10 cellular contexts compared by ENCODE assay signal in the genomic region with DNA sequence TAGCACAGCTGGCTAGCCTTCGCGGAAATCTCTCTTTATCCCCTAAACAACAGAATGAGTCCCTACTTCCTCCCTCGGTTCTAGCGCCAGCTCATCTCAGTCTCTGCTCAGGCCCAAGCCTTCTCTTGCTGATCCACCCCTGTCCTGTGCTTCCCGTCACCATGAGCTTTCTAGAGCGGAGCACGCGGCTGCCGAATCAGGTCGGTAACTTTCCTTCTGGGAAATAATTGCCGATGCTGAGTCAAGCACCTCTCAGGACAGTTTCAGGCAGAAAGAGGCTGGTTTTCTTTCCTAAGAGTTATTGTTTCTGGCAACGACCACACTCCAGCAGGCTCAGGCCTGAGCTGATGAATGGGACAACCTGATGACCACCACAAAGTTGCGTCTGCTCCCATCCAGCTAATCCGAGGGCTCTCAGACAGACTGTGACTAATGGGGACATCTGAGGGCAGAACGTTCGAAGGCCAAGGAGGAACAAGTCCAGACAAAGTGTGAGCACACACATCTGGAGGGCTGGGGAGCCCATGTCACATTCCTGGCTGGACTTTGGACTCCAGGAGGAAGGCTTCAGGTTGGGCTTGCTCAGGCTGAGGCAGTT. TPM values are rescaled to one million over a fixed set of nuclear protein-coding genes. Genes with fewer than 3 reads are reported as not detected.
DNase-seq lines count a peak whose midpoint lies in the region; ATAC-seq and TF ChIP-seq lines count a peak whose summit lies in the region.
"Had no signal": no experiment of that assay in that cellular context is flagged by ENCODE, and none has a peak within 500 bp of the region (broad histone marks: within the 10 kb centered on the region; RNA-seq: fewer than 3 reads in every experiment).

No MANE protein-coding gene starts in this region.

- POLR2A ChIA-PET in naive thymus-derived CD4-positive, alpha-beta T cell (lab: Charles Lee) = interaction anchor here (0.6 to 1.2 kb wide), 2 partner anchors 15 to 1001 kb away, joined by 3 read pairs; no protein-coding TSS in a partner anchor

- H3K36me3 ChIP-seq in endodermal cell (ENCODE audit: control insufficient read depth, insufficient read depth, low read length) = no peaks in the 10 kb centered on the region
- no peaks in the 10 kb centered on the region for H3K36me3 ChIP-seq in naive thymus-derived CD4-positive, alpha-beta T cell (ENCODE audit: control insufficient read depth in 2 of 3, insufficient read depth in 3 of 3, low read length in 3 of 3)
- no peaks in the 10 kb centered on the region for H3K36me3 ChIP-seq in effector memory CD4-positive, alpha-beta T cell (ENCODE audit: control insufficient read depth, insufficient read depth, low read length)

- peaks cover under 1% of the 10 kb centered on the region for H3K27me3 ChIP-seq in endodermal cell (ENCODE audit: control insufficient read depth, insufficient read depth, low read length, poor library complexity, severe bottlenecking)
- H3K27me3 ChIP-seq in naive thymus-derived CD4-positive, alpha-beta T cell (ENCODE audit: control insufficient read depth in 2 of 2, insufficient read depth in 2 of 2, low read length in 2 of 2) = no peaks in the 10 kb centered on the region
- no peaks in the 10 kb centered on the region for H3K27me3 ChIP-seq in effector memory CD4-positive, alpha-beta T cell (replicated peaks; ENCODE audit: control insufficient read depth, insufficient read depth, low read length, poor library complexity, severe bottlenecking)

- peak overlapping the region; percentile 3 for H3K27ac ChIP-seq in endodermal cell (ENCODE audit: low read depth, low read length)
- no peak overlapping the region for H3K27ac ChIP-seq in naive thymus-derived CD4-positive, alpha-beta T cell (ENCODE audit: low read depth, low read length)
- H3K27ac ChIP-seq in effector memory CD4-positive, alpha-beta T cell (ENCODE audit: insufficient read depth, low read length, poor library complexity, severe bottlenecking) = no peak overlapping the region

- H3K36me3 Mint-ChIP-seq in endodermal cell (ENCODE audit: low read depth) (no peaks in the 10 kb centered on the region), immature natural killer cell (peaks cover 0 to 3% (median 0%) of the 10 kb centered on the region in 3 donors)
- peaks cover 0 to 22% (median 3%) of the 10 kb centered on the region in 5 donors for H3K36me3 Mint-ChIP-seq in naive thymus-derived CD4-positive, alpha-beta T cell

- H3K9me3 ChIP-seq in endodermal cell (ENCODE audit: control insufficient read depth, low read length) = no peaks in the 10 kb centered on the region
- no peaks in the 10 kb centered on the region for H3K9me3 ChIP-seq in naive thymus-derived CD4-positive, alpha-beta T cell (ENCODE audit: control insufficient read depth in 2 of 3, low read length in 3 of 3)
- H3K9me3 ChIP-seq in effector memory CD4-positive, alpha-beta T cell (ENCODE audit: control insufficient read depth, low read length) = no peaks in the 10 kb centered on the region

- peaks cover 5% of the 10 kb centered on the region for H3K4me1 ChIP-seq in endodermal cell (ENCODE audit: control insufficient read depth, insufficient read depth, low read length)
- peaks cover 20 to 25% of the 10 kb centered on the region in 2 donors for H3K4me1 ChIP-seq in naive thymus-derived CD4-positive, alpha-beta T cell (ENCODE audit: control insufficient read depth in 2 of 2, insufficient read depth in 2 of 2, low read length in 2 of 2)
- peaks cover 27% of the 10 kb centered on the region for H3K4me1 ChIP-seq in effector memory CD4-positive, alpha-beta T cell (ENCODE audit: control insufficient read depth, insufficient read depth, low read length, poor library complexity, severe bottlenecking)

- H3K9me3 Mint-ChIP-seq in endodermal cell (no peaks in the 10 kb centered on the region), immature natural killer cell (no peaks in the 10 kb centered on the region)
- H3K9me3 Mint-ChIP-seq in naive thymus-derived CD4-positive, alpha-beta T cell = peaks cover 0 to 13% (median 0%) of the 10 kb centered on the region in 11 donors

- intact Hi-C loops in naive thymus-derived CD4-positive, alpha-beta T cell (cut with micrococcal nuclease) = no loop called here

- H3K4me3 Mint-ChIP-seq in endodermal cell (no peak overlapping the region), immature natural killer cell (peak overlapping the region in 1 of 5 donors; percentile 18)
- H3K4me3 Mint-ChIP-seq in naive thymus-derived CD4-positive, alpha-beta T cell = peak overlapping the region in 2 of 10 donors; percentile 45 to 50

- no peak overlapping the region for H3K27ac Mint-ChIP-seq in endodermal cell
- H3K27ac Mint-ChIP-seq in naive thymus-derived CD4-positive, alpha-beta T cell = peak overlapping the region in 5 of 9 donors; percentile 4 to 87 (median 74)
- peak overlapping the region in 2 of 6 donors; percentile 31 to 78 for H3K27ac Mint-ChIP-seq in immature natural killer cell

- WGBS in endodermal cell (ENCODE audit: insufficient coverage in 1 of 2, insufficient read length in 1 of 2), 2 experiments = 89 to 90% methylated on average over 16 of the region's 16 CpGs

- peaks cover 13% of the 10 kb centered on the region for H3K27me3 Mint-ChIP-seq in endodermal cell (ENCODE audit: insufficient read depth)
- no peaks in the 10 kb centered on the region for H3K27me3 Mint-ChIP-seq in naive thymus-derived CD4-positive, alpha-beta T cell
- H3K27me3 Mint-ChIP-seq in immature natural killer cell (ENCODE audit: low read depth in 3 of 3) = peaks cover 17 to 45% (median 24%) of the 10 kb centered on the region in 3 donors

- TF ChIP-seq CTCF in AG10803 (conservative IDR thresholded peaks at IDR 0.05; ENCODE audit: low read length) = no peak
- TF ChIP-seq CTCF in endodermal cell (conservative IDR thresholded peaks at IDR 0.05) = no peak

- ATAC-seq in naive thymus-derived CD4-positive, alpha-beta T cell = no peak

- H3K4me1 Mint-ChIP-seq in endodermal cell (peaks cover 20% of the 10 kb centered on the region), immature natural killer cell (peaks cover 65 to 88% of the 10 kb centered on the region in 2 donors)
- H3K4me1 Mint-ChIP-seq in naive thymus-derived CD4-positive, alpha-beta T cell = peaks cover 20 to 79% (median 50%) of the 10 kb centered on the region in 7 donors

- CTCF ChIA-PET in naive thymus-derived CD4-positive, alpha-beta T cell (lab: Charles Lee) = interaction anchor here (0.6 kb wide), 1 partner anchor 15 kb away, joined by 4 read pairs; no protein-coding TSS in a partner anchor

- DNase-seq in AG10803 (ENCODE audit: low read depth) = peak; percentile 92
- DNase-seq in LoVo (ENCODE audit: low spot score) = peak; percentile 39
- DNase-seq in endodermal cell = no peak
- DNase-seq in naive thymus-derived CD4-positive, alpha-beta T cell = no peak
- DNase-seq in KBM-7 = no peak
- DNase-seq in immature natural killer cell = no peak
- DNase-seq in effector memory CD4-positive, alpha-beta T cell = no peak
- no peak for DNase-seq in ureter (ENCODE audit: low spot score)
- DNase-seq: amniotic stem cell, EL had no signal

- in situ Hi-C loops in KBM-7 (cut with MboI; ENCODE audit: low pct_unique_long_range_greater_than_20kb, low sequenced_read_pairs) = no loop called here

- H3K9ac ChIP-seq in endodermal cell (ENCODE audit: extremely low read depth, low read length, poor library complexity, severe bottlenecking) = no peak overlapping the region

- H3K4me3 ChIP-seq in AG10803 (ENCODE audit: low read length) (no peak overlapping the region), endodermal cell (ENCODE audit: low read length) (no peak overlapping the region)
- no peak overlapping the region for H3K4me3 ChIP-seq in naive thymus-derived CD4-positive, alpha-beta T cell (ENCODE audit: low read length)
- no peak overlapping the region for H3K4me3 ChIP-seq in effector memory CD4-positive, alpha-beta T cell (ENCODE audit: insufficient read depth, low read depth, low read length, poor library complexity, severe bottlenecking)

RNA-seq across cellular contexts. Expression of gene GPR68, which starts 13.6 kb away (rescaled TPM):
- total RNA-seq in endodermal cell (under 1 TPM; 0.38 to 0.44 TPM), ureter (3.0 TPM)
- polyA plus RNA-seq in endodermal cell (2013, experiment 1 of 2) = 0.57 TPM
- polyA plus RNA-seq in endodermal cell (2013, experiment 2 of 2) = 0.58 TPM
- total RNA-seq in naive thymus-derived CD4-positive, alpha-beta T cell = 10 to 100 TPM in 1 of 5 experiments, 1 to 10 TPM in 3, under 1 TPM in 1; 0.86 to 38.6 (median 2.3) TPM
- under 1 TPM in 1 of 2 donors, not detected in 1; 0.67 TPM for polyA plus RNA-seq in naive thymus-derived CD4-positive, alpha-beta T cell
- polyA plus RNA-seq in immature natural killer cell = 10 to 100 TPM; 19.0 to 40.4 (median 22.4) TPM

Comparison
In these comparisons a context has a peak if more than half of its experiments do, and no peak if none do; other contexts are left out.
1. DNase-seq: peak in AG10803 (single experiment) and LoVo (single experiment); none in endodermal cell (single experiment), naive thymus-derived CD4-positive, alpha-beta T cell (0 of 9), KBM-7 (single experiment), immature natural killer cell (0 of 3), effector memory CD4-positive, alpha-beta T cell (0 of 3) and ureter (single experiment).